8 cellular contexts compared by ENCODE assay signal in genomic region chr10:77412573-77413133, GRCh38.
DNase-seq lines count a peak whose midpoint lies in the region; ATAC-seq, FAIRE-seq and TF ChIP-seq lines count a peak whose summit lies in the region.
"Not testable (repeated sequence)": the region's sequence is repeated elsewhere in the genome, so short reads cannot be mapped to it uniquely, and the experiment has no call there.

No MANE protein-coding gene starts in this region.

- not testable (repeated sequence) for H3K79me2 ChIP-seq in ACC112 (ENCODE audit: control insufficient read depth, insufficient read depth, low read length, unreplicated experiment); astrocyte (ENCODE audit: insufficient read depth, low read length)

- not testable (repeated sequence) for H3K9me3 ChIP-seq in astrocyte (ENCODE audit: insufficient read depth, low read depth, low read length); mesenchymal stem cell (ENCODE audit: control insufficient read depth, low read length)

- H3K27ac ChIP-seq in ACC112 (ENCODE audit: low read depth, low read length), result peak overlapping the region; percentile 24; the same call in 1 of the 2 replicates
- H3K27ac ChIP-seq in RWPE1, result peak overlapping the region; percentile 4; the same call in 1 of the 2 replicates
- H3K27ac ChIP-seq in astrocyte (ENCODE audit: low read depth, low read length); mesenchymal stem cell (ENCODE audit: low read length, poor library complexity, severe bottlenecking): not testable (repeated sequence)

- not testable (repeated sequence) for H3K36me3 ChIP-seq in ACC112 (ENCODE audit: insufficient read depth, low read length); astrocyte (ENCODE audit: insufficient read depth, low read length); mesenchymal stem cell (ENCODE audit: control insufficient read depth in 1 of 2, insufficient read depth in 2 of 2, low read depth in 1 of 2, low read length in 2 of 2)

- H3K4me1 Mint-ChIP-seq in astrocyte (ENCODE audit: low read depth, unreplicated experiment), result peaks cover 36% of the 10 kb centered on the region
- not testable (repeated sequence) for H3K4me1 Mint-ChIP-seq in stimulated activated memory B cell treated with anti-CD40 and anti-IgM and Interleukin-4, amounts not matched to agents 10 μg/mL and 1 μg/mL and 100 μg/mL, for 72 hours

- peak overlapping the region in 1 of 2 experiments; percentile 87 for H2BK12ac ChIP-seq in mesenchymal stem cell (ENCODE audit: low read length in 2 of 2)

- not testable (repeated sequence) for FAIRE-seq in astrocyte (lab: Jason Lieb, UNC)

- CTCF ChIA-PET in RWPE1 (lab: Yijun Ruan, JAX), result interaction anchor here (0.6 to 0.8 kb wide), 2 partner anchors 13 to 298 kb away, joined by 3 read pairs; no protein-coding TSS in a partner anchor

- not testable (repeated sequence) for H4K91ac ChIP-seq in mesenchymal stem cell (ENCODE audit: low read length)

- POLR2A ChIA-PET in RWPE1 (lab: Yijun Ruan, JAX; ENCODE audit: low non-redundant PET), result not testable (repeated sequence)

- H3K36me3 Mint-ChIP-seq in astrocyte (ENCODE audit: low read depth, unreplicated experiment); stimulated activated memory B cell treated with anti-CD40 and anti-IgM and Interleukin-4, amounts not matched to agents 10 μg/mL and 1 μg/mL and 100 μg/mL, for 72 hours: not testable (repeated sequence)

- H2BK15ac ChIP-seq in mesenchymal stem cell (ENCODE audit: low read depth, poor library complexity, severe bottlenecking), result not testable (repeated sequence)

- not testable (repeated sequence) for H3K4ac ChIP-seq in mesenchymal stem cell (ENCODE audit: low read depth in 1 of 2, low read length in 2 of 2)

- not testable (repeated sequence) for DNase-seq in RWPE1 (ENCODE audit: low spot score); astrocyte (ENCODE audit: low read depth); mesenchymal stem cell

- H3K9ac ChIP-seq in astrocyte (ENCODE audit: low read length); mesenchymal stem cell (ENCODE audit: low read length): not testable (repeated sequence)

- H3K4me3 ChIP-seq in ACC112 (ENCODE audit: low read depth, low read length); astrocyte (ENCODE audit: insufficient read depth, low read depth, low read length); mesenchymal stem cell (ENCODE audit: insufficient read depth in 1 of 2, low read depth in 1 of 2, low read length in 2 of 2): not testable (repeated sequence)

- not testable (repeated sequence) for H4K20me1 ChIP-seq in astrocyte (ENCODE audit: insufficient read depth, low read length)

- H2BK120ac ChIP-seq in mesenchymal stem cell (ENCODE audit: low read depth, low read length), result not testable (repeated sequence)

- H3K79me1 ChIP-seq in mesenchymal stem cell (replicated peaks; ENCODE audit: low read length, poor library complexity, severe bottlenecking), result peaks cover 11% of the 10 kb centered on the region

- ATAC-seq in GM18511 (IDR thresholded peaks at IDR 0.05; ENCODE audit: unreplicated experiment) (peak; percentile 42), HG02571 (IDR thresholded peaks at IDR 0.05; ENCODE audit: unreplicated experiment) (peak; percentile 49), HG02973 (IDR thresholded peaks at IDR 0.05; ENCODE audit: unreplicated experiment) (peak; percentile 41)
- ATAC-seq in stimulated activated memory B cell treated with anti-CD40 and anti-IgM and Interleukin-4, amounts not matched to agents 10 μg/mL and 1 μg/mL and 100 μg/mL, for 72 hours, result peak; percentile 46

- H3K27me3 Mint-ChIP-seq in astrocyte (ENCODE audit: low read depth, unreplicated experiment); stimulated activated memory B cell treated with anti-CD40 and anti-IgM and Interleukin-4, amounts not matched to agents 10 μg/mL and 1 μg/mL and 100 μg/mL, for 72 hours: not testable (repeated sequence)

- H2BK5ac ChIP-seq in mesenchymal stem cell (ENCODE audit: low read depth, low read length, poor library complexity, severe bottlenecking), result not testable (repeated sequence)

- H3K4me1 ChIP-seq in ACC112 (ENCODE audit: control insufficient read depth, insufficient read depth, low read length, unreplicated experiment) (peaks cover 36% of the 10 kb centered on the region), astrocyte (ENCODE audit: insufficient read depth, low read length) (peaks cover 25% of the 10 kb centered on the region), mesenchymal stem cell (ENCODE audit: control insufficient read depth, insufficient read depth, low read depth, low read length) (peaks cover 30% of the 10 kb centered on the region)

- not testable (repeated sequence) for H2AFZ ChIP-seq in ACC112 (ENCODE audit: low read length, unreplicated experiment); astrocyte (ENCODE audit: low read depth, low read length); mesenchymal stem cell (ENCODE audit: low read depth, low read length)

- H3K27me3 ChIP-seq in ACC112 (ENCODE audit: insufficient read depth, low read length); astrocyte (ENCODE audit: insufficient read depth, low read length); mesenchymal stem cell (ENCODE audit: control insufficient read depth in 1 of 2, insufficient read depth in 1 of 2, low read length in 2 of 2): not testable (repeated sequence)

- not testable (repeated sequence) for TF ChIP-seq CTCF in RWPE1 (conservative IDR thresholded peaks at IDR 0.05; ENCODE audit: low read depth); astrocyte (IDR thresholded peaks at IDR 0.05; ENCODE audit: insufficient read depth, low read depth, low read length)

- not testable (repeated sequence) for H3K14ac ChIP-seq in mesenchymal stem cell (ENCODE audit: low read length in 2 of 2)

- 90% methylated on average over 8 of the region's 8 CpGs for WGBS in mesenchymal stem cell

- peak overlapping the region; percentile 29 for H3K27ac Mint-ChIP-seq in astrocyte (ENCODE audit: unreplicated experiment)
- H3K27ac Mint-ChIP-seq in stimulated activated memory B cell treated with anti-CD40 and anti-IgM and Interleukin-4, amounts not matched to agents 10 μg/mL and 1 μg/mL and 100 μg/mL, for 72 hours, result not testable (repeated sequence)

- H3K4me2 ChIP-seq in astrocyte (ENCODE audit: low read length); mesenchymal stem cell (ENCODE audit: low read length, poor library complexity, severe bottlenecking): not testable (repeated sequence)

- peak overlapping the region; percentile 8 for H2AK5ac ChIP-seq in mesenchymal stem cell (ENCODE audit: low read length, severe bottlenecking)

- not testable (repeated sequence) for H3K23ac ChIP-seq in mesenchymal stem cell (ENCODE audit: low read length in 2 of 2)

- not testable (repeated sequence) for H4K8ac ChIP-seq in mesenchymal stem cell (ENCODE audit: low read length)

- H3K18ac ChIP-seq in mesenchymal stem cell (ENCODE audit: low read depth in 1 of 2, low read length in 2 of 2), result peak overlapping the region in 1 of 2 experiments; percentile 72

- H3K4me3 Mint-ChIP-seq in astrocyte (ENCODE audit: unreplicated experiment); stimulated activated memory B cell treated with anti-CD40 and anti-IgM and Interleukin-4, amounts not matched to agents 10 μg/mL and 1 μg/mL and 100 μg/mL, for 72 hours: not testable (repeated sequence)

- not testable (repeated sequence) for H3K9me3 Mint-ChIP-seq in astrocyte (ENCODE audit: unreplicated experiment); stimulated activated memory B cell treated with anti-CD40 and anti-IgM and Interleukin-4, amounts not matched to agents 10 μg/mL and 1 μg/mL and 100 μg/mL, for 72 hours
